7 cellular contexts compared by ENCODE assay signal in genomic region chr3:86519819-86520218, GRCh38.
"Had no signal": no experiment of that assay in that cellular context is flagged by ENCODE, and none has a peak within 500 bp of the region (broad histone marks: within the 10 kb centered on the region; RNA-seq: fewer than 3 reads in every experiment).

No MANE protein-coding gene starts in this region.

- H3K27ac ChIP-seq: HL-60 had no signal

- H3K36me3 Mint-ChIP-seq: IgD-negative memory B cell had no signal

- H3K4me3 Mint-ChIP-seq: IgD-negative memory B cell had no signal

- H3K27me3 Mint-ChIP-seq: IgD-negative memory B cell had no signal

- H3K27ac Mint-ChIP-seq: IgD-negative memory B cell had no signal

- DNase-seq: IMR-90, KBM-7, KG1 had no signal

- H3K4me3 ChIP-seq: K562 had no signal

- ATAC-seq: HepG2, K562 had no signal
